ENCODE assay signal across 14 cellular contexts in genomic region chr3:171967932-171968678, GRCh38.
DNase-seq lines count a peak whose midpoint lies in the region; ATAC-seq, FAIRE-seq and TF ChIP-seq lines count a peak whose summit lies in the region.
"Had no signal": no experiment of that assay in that cellular context is flagged by ENCODE, and none has a peak within 500 bp of the region (broad histone marks: within the 10 kb centered on the region; RNA-seq: fewer than 3 reads in every experiment).

No MANE protein-coding gene starts in this region.

- H4K8ac ChIP-seq in trophoblast cell (ENCODE audit: low read depth, low read length): no peak overlapping the region

- H3K4me1 ChIP-seq in left ventricle myocardium inferior (peaks cover 10% of the 10 kb centered on the region), trophoblast cell (ENCODE audit: control insufficient read depth in 1 of 2, insufficient read depth in 2 of 2, low read length in 2 of 2) (no peaks in the 10 kb centered on the region), upper lobe of right lung (peaks cover 22% of the 10 kb centered on the region), gastrocnemius medialis (peaks cover 0 to 3% of the 10 kb centered on the region in 2 donors)

- H3K36me3 Mint-ChIP-seq in activated CD4-positive, alpha-beta memory T cell treated with anti-CD3 and anti-CD28 coated beads, Interleukin-2, amount 10 ng/mL, durations not matched to agents 7 days and 5 days (ENCODE audit: low read depth): no peaks in the 10 kb centered on the region
- H3K36me3 Mint-ChIP-seq: stimulated activated effector memory CD8-positive, alpha-beta T cell treated with anti-CD3 and anti-CD28 coated beads, Interleukin-12 subunit alpha, Interleukin-12 subunit beta, amount 100 ng/mL, for 72 hours had no signal

- no peaks in the 10 kb centered on the region for H3K79me1 ChIP-seq in trophoblast cell (ENCODE audit: low read length)

- no peak overlapping the region for H3K18ac ChIP-seq in trophoblast cell (ENCODE audit: low read length)

- no peak overlapping the region for H2BK12ac ChIP-seq in trophoblast cell (ENCODE audit: low read length)

- 100% methylated on average over 5 of the region's 9 CpGs for WGBS in trophoblast cell (ENCODE audit: extremely low coverage, insufficient coverage, insufficient read length)

- H3K14ac ChIP-seq in trophoblast cell (ENCODE audit: low read length): no peak overlapping the region

- POLR2A ChIA-PET in activated CD4-positive, alpha-beta memory T cell treated with anti-CD3 and anti-CD28 coated beads, Interleukin-2, amount 10 ng/mL, durations not matched to agents 7 days and 5 days (lab: Charles Lee): no interaction called here

- TF ChIP-seq POLR2A in H54 (IDR thresholded peaks at IDR 0.05; ENCODE audit: low read depth, low read length): no peak
- no peak for TF ChIP-seq POLR2A in gastrocnemius medialis (IDR thresholded peaks at IDR 0.05)

- no peak overlapping the region for H4K91ac ChIP-seq in trophoblast cell (ENCODE audit: low read depth, low read length)

- H3K4me3 Mint-ChIP-seq in activated CD4-positive, alpha-beta memory T cell treated with anti-CD3 and anti-CD28 coated beads, Interleukin-2, amount 10 ng/mL, durations not matched to agents 7 days and 5 days: no peak overlapping the region
- H3K4me3 Mint-ChIP-seq: stimulated activated effector memory CD8-positive, alpha-beta T cell treated with anti-CD3 and anti-CD28 coated beads, Interleukin-12 subunit alpha, Interleukin-12 subunit beta, amount 100 ng/mL, for 72 hours had no signal

- H3K27me3 ChIP-seq in left ventricle myocardium inferior (ENCODE audit: low read depth): no peaks in the 10 kb centered on the region
- no peaks in the 10 kb centered on the region for H3K27me3 ChIP-seq in trophoblast cell (ENCODE audit: insufficient read depth, low read length)
- H3K27me3 ChIP-seq in upper lobe of right lung: no peaks in the 10 kb centered on the region
- no peaks in the 10 kb centered on the region for H3K27me3 ChIP-seq in gastrocnemius medialis
- H3K27me3 ChIP-seq: MG63 had no signal

- TF ChIP-seq CTCF in astrocyte of the cerebellum (IDR thresholded peaks at IDR 0.05; ENCODE audit: low read depth, low read length, missing control alignments): no peak
- TF ChIP-seq CTCF in left ventricle myocardium inferior (IDR thresholded peaks at IDR 0.05; ENCODE audit: borderline replicate concordance): no peak
- no peak for TF ChIP-seq CTCF in upper lobe of right lung (IDR thresholded peaks at IDR 0.05)
- no peak for TF ChIP-seq CTCF in gastrocnemius medialis (IDR thresholded peaks at IDR 0.05 in 4 of 5, conservative IDR thresholded peaks at IDR 0.05 in 1 of 5)

- no peak overlapping the region for H2BK5ac ChIP-seq in trophoblast cell (ENCODE audit: low read depth, low read length, poor library complexity)

- intact Hi-C loops in left ventricle myocardium inferior (cut with micrococcal nuclease): no loop called here
- intact Hi-C loops in upper lobe of right lung (cut with DNase I): no loop called here
- intact Hi-C loops in gastrocnemius medialis (cut with DNase I; ENCODE audit: low total_unique reads): no loop called here

- FAIRE-seq in H54 (lab: Jason Lieb, UNC): peak; percentile 55
- FAIRE-seq: GM12892 had no signal

- ATAC-seq in upper lobe of right lung (no peak), gastrocnemius medialis (no peak)
- ATAC-seq: stimulated activated effector memory CD8-positive, alpha-beta T cell treated with anti-CD3 and anti-CD28 coated beads, Interleukin-12 subunit alpha, Interleukin-12 subunit beta, amount 100 ng/mL, for 72 hours had no signal

- peaks cover 3% of the 10 kb centered on the region for H3K27me3 Mint-ChIP-seq in activated CD4-positive, alpha-beta memory T cell treated with anti-CD3 and anti-CD28 coated beads, Interleukin-2, amount 10 ng/mL, durations not matched to agents 7 days and 5 days

- H4K12ac ChIP-seq in trophoblast cell (ENCODE audit: low read depth, low read length): no peak overlapping the region

- H3K4ac ChIP-seq in trophoblast cell (ENCODE audit: low read depth, low read length): no peak overlapping the region

- H3K27ac Mint-ChIP-seq in activated CD4-positive, alpha-beta memory T cell treated with anti-CD3 and anti-CD28 coated beads, Interleukin-2, amount 10 ng/mL, durations not matched to agents 7 days and 5 days: no peak overlapping the region
- H3K27ac Mint-ChIP-seq: stimulated activated effector memory CD8-positive, alpha-beta T cell treated with anti-CD3 and anti-CD28 coated beads, Interleukin-12 subunit alpha, Interleukin-12 subunit beta, amount 100 ng/mL, for 72 hours had no signal

- no peak overlapping the region for H3K23ac ChIP-seq in trophoblast cell (ENCODE audit: low read length)

- no peak overlapping the region for H3K4me2 ChIP-seq in trophoblast cell (ENCODE audit: low read length)

- no peak overlapping the region for H3K9ac ChIP-seq in trophoblast cell (ENCODE audit: low read length)

- no peaks in the 10 kb centered on the region for H3K9me3 ChIP-seq in left ventricle myocardium inferior (replicated peaks)
- H3K9me3 ChIP-seq in trophoblast cell (ENCODE audit: insufficient read depth, low read depth, low read length): no peaks in the 10 kb centered on the region
- H3K9me3 ChIP-seq in upper lobe of right lung: no peaks in the 10 kb centered on the region
- no peaks in the 10 kb centered on the region for H3K9me3 ChIP-seq in gastrocnemius medialis
- H3K9me3 ChIP-seq: MG63 had no signal

- H3K4me3 ChIP-seq in astrocyte of the cerebellum (ENCODE audit: low read depth, low read length) (no peak overlapping the region), left ventricle myocardium inferior (no peak overlapping the region), trophoblast cell (ENCODE audit: low read depth, low read length) (peak overlapping the region; percentile 31), upper lobe of right lung (no peak overlapping the region), gastrocnemius medialis (no peak overlapping the region)
- H3K4me3 ChIP-seq: MG63, SK-N-MC had no signal

- peaks cover 14% of the 10 kb centered on the region for H3K4me1 Mint-ChIP-seq in activated CD4-positive, alpha-beta memory T cell treated with anti-CD3 and anti-CD28 coated beads, Interleukin-2, amount 10 ng/mL, durations not matched to agents 7 days and 5 days

- no peaks in the 10 kb centered on the region for H3K79me2 ChIP-seq in trophoblast cell (ENCODE audit: control insufficient read depth, insufficient read depth, low read length, poor library complexity)

- H2AFZ ChIP-seq in trophoblast cell (ENCODE audit: insufficient read depth, low read length, poor library complexity): no peak overlapping the region

- H3K36me3 ChIP-seq in left ventricle myocardium inferior (no peaks in the 10 kb centered on the region), trophoblast cell (ENCODE audit: control insufficient read depth in 1 of 2, insufficient read depth in 2 of 2, low read length in 2 of 2) (no peaks in the 10 kb centered on the region), upper lobe of right lung (no peaks in the 10 kb centered on the region), gastrocnemius medialis (no peaks in the 10 kb centered on the region)
- H3K36me3 ChIP-seq: MG63 had no signal

- no peak overlapping the region for H2AK5ac ChIP-seq in trophoblast cell (ENCODE audit: low read length)

- in situ Hi-C loops in astrocyte of the cerebellum (cut with HindIII; ENCODE audit: low sequenced_read_pairs): no loop called here
- in situ Hi-C loops in gastrocnemius medialis (cut with MboI; ENCODE audit: low sequenced_read_pairs in 4 of 4): no loop called here

- H3K27ac ChIP-seq in left ventricle myocardium inferior (replicated peaks): peak overlapping the region; percentile 59
- H3K27ac ChIP-seq in trophoblast cell (ENCODE audit: low read depth, low read length): no peak overlapping the region
- no peak overlapping the region for H3K27ac ChIP-seq in upper lobe of right lung
- H3K27ac ChIP-seq in gastrocnemius medialis: no peak overlapping the region
- H3K27ac ChIP-seq: SK-N-MC had no signal

- DNase-seq in H54 (ENCODE audit: insufficient read length, low spot score): no peak
- DNase-seq in astrocyte of the cerebellum (ENCODE audit: low read depth): peak; percentile 79
- no peak for DNase-seq in left ventricle myocardium inferior
- DNase-seq in trophoblast cell: no peak
- no peak for DNase-seq in upper lobe of right lung
- no peak for DNase-seq in retina
- DNase-seq in gastrocnemius medialis: no peak
- no peak for DNase-seq in activated CD4-positive, alpha-beta memory T cell treated with anti-CD3 and anti-CD28 coated beads, Interleukin-2, amount 10 ng/mL, durations not matched to agents 7 days and 5 days
- DNase-seq: activated effector memory CD4-positive, alpha-beta T cell treated with Interleukin-2 at 50 U/mL for 16 hours; NCI-H510A had no signal

- H3K9me3 Mint-ChIP-seq in activated CD4-positive, alpha-beta memory T cell treated with anti-CD3 and anti-CD28 coated beads, Interleukin-2, amount 10 ng/mL, durations not matched to agents 7 days and 5 days: peaks cover 2% of the 10 kb centered on the region

- H2BK120ac ChIP-seq in trophoblast cell (ENCODE audit: insufficient read depth, low read length, poor library complexity): no peak overlapping the region

- CTCF ChIA-PET in activated CD4-positive, alpha-beta memory T cell treated with anti-CD3 and anti-CD28 coated beads, Interleukin-2, amount 10 ng/mL, durations not matched to agents 7 days and 5 days (lab: Charles Lee): no interaction called here
